Comparison of ENCODE assay signal across 10 cellular contexts in genomic region chr1:204738506-204738905, GRCh38. TPM values are rescaled to one million over a fixed set of nuclear protein-coding genes. Genes with fewer than 3 reads are reported as not detected.
"Had no signal": no experiment of that assay in that cellular context is flagged by ENCODE, and none has a peak within 500 bp of the region (broad histone marks: within the 10 kb centered on the region; RNA-seq: fewer than 3 reads in every experiment).

No MANE protein-coding gene starts in this region.

- H3K36me3 Mint-ChIP-seq: IgD-negative memory B cell had no signal

- H3K27ac ChIP-seq: HL-60 had no signal

- ATAC-seq: GM23338, HepG2 had no signal

- FAIRE-seq: H1, H54, HepG2 had no signal

- H3K9me3 Mint-ChIP-seq: HFFc6 had no signal

- H3K27ac Mint-ChIP-seq: GM23338, H9, HFFc6, IgD-negative memory B cell had no signal

- H3K4me2 ChIP-seq: GM23338 had no signal

- DNase-seq: H9, HCEC 1CT, HFFc6, KG1 had no signal

- H2AFZ ChIP-seq: GM23338 had no signal

- H3K4me3 ChIP-seq: GM23338 had no signal

- H3K4me3 Mint-ChIP-seq: GM23338, H9, HFFc6 had no signal

RNA-seq across cellular contexts. Expression of gene LRRN2, which starts 53.0 kb away (rescaled TPM):
- total RNA-seq: HepG2, HFFc6 had no signal
- polyA plus RNA-seq: HepG2, IgD-negative memory B cell had no signal
